Comparison of ENCODE assay signal across 9 cellular contexts in genomic region chr10:125023862-125024495, GRCh38.
DNase-seq lines count a peak whose midpoint lies in the region; ATAC-seq and TF ChIP-seq lines count a peak whose summit lies in the region.
"Had no signal": no experiment of that assay in that cellular context is flagged by ENCODE, and none has a peak within 500 bp of the region (broad histone marks: within the 10 kb centered on the region; RNA-seq: fewer than 3 reads in every experiment).

No MANE protein-coding gene starts in this region.

- H3K4me1 ChIP-seq in lung (ENCODE audit: control insufficient read depth in 2 of 2, insufficient read depth in 2 of 2, low read length in 2 of 2) (peaks cover 10 to 12% of the 10 kb centered on the region in 2 donors), upper lobe of right lung (peaks cover 11% of the 10 kb centered on the region), spleen (peaks cover 0 to 40% (median 17%) of the 10 kb centered on the region in 6 donors)

- intact Hi-C loops in upper lobe of right lung (cut with DNase I) = no loop called here
- intact Hi-C loops in spleen (cut with DNase I; ENCODE audit: low total_unique reads) = no loop called here

- H3K36me3 ChIP-seq in lung (ENCODE audit: control insufficient read depth in 2 of 2, insufficient read depth in 2 of 2, low read length in 2 of 2) (peaks cover 0 to 20% of the 10 kb centered on the region in 2 donors), upper lobe of right lung (peaks cover 25% of the 10 kb centered on the region), spleen (peaks cover 0 to 59% (median 10%) of the 10 kb centered on the region in 6 donors)

- TF ChIP-seq CTCF in brain (conservative IDR thresholded peaks at IDR 0.05) (no peak), lung (IDR thresholded peaks at IDR 0.05; ENCODE audit: control extremely low read depth, extremely low read depth) (no peak), upper lobe of right lung (IDR thresholded peaks at IDR 0.05) (no peak), spleen (IDR thresholded peaks at IDR 0.05 in 8 of 11, conservative IDR thresholded peaks at IDR 0.05 in 3 of 11) (no peak)

- peaks cover 80% of the 10 kb centered on the region for H3K4me1 Mint-ChIP-seq in brain

- H3K9me3 ChIP-seq in lung (ENCODE audit: control insufficient read depth in 2 of 2, insufficient read depth in 1 of 2, low read length in 1 of 2) = no peaks in the 10 kb centered on the region
- no peaks in the 10 kb centered on the region for H3K9me3 ChIP-seq in upper lobe of right lung
- peaks cover 0 to 3% (median 0%) of the 10 kb centered on the region in 8 donors for H3K9me3 ChIP-seq in spleen
- H3K9me3 ChIP-seq: left lung had no signal

- H3K27ac Mint-ChIP-seq in brain = peak overlapping the region; percentile 54 to 95 (median 92)

- 61 to 74% methylated on average over 26 of the region's 26 CpGs for WGBS in lung, 2 donors
- WGBS in spleen, 5 donors = 74 to 83% (median 76%) methylated on average over 26 of the region's 26 CpGs

- DNase-seq in NCI-H187 treated with DMSO at 0.1 percent for 48 hours (lab: John Stamatoyannopoulos, UW) (peak; percentile 41), lung (ENCODE audit: low spot score) (no peak), upper lobe of right lung (peak; percentile 67), spleen (no peak), foreskin melanocyte (no peak)
- DNase-seq: activated CD4-positive, alpha-beta T cell treated with anti-CD3 and anti-CD28 coated beads for 4 hours had no signal

- peak overlapping the region; percentile 41 to 73 (median 54) for H3K4me3 Mint-ChIP-seq in brain

- H3K27me3 Mint-ChIP-seq in brain = no peaks in the 10 kb centered on the region

- no peak for ATAC-seq in lung (ENCODE audit: insufficient read depth, low FRiP score)
- no peak for ATAC-seq in upper lobe of right lung
- ATAC-seq in GM18517 (IDR thresholded peaks at IDR 0.05; ENCODE audit: unreplicated experiment) = no peak
- ATAC-seq: left lung had no signal

- H3K36me3 Mint-ChIP-seq in brain = peaks cover 47% of the 10 kb centered on the region

- H3K4me3 ChIP-seq in lung (no peak overlapping the region), upper lobe of right lung (no peak overlapping the region), spleen (no peak overlapping the region)
- H3K4me3 ChIP-seq: left lung had no signal

- H3K27ac ChIP-seq in lung (ENCODE audit: low read depth in 1 of 2, low read length in 1 of 2) = peak overlapping the region; percentile 14 to 23
- no peak overlapping the region for H3K27ac ChIP-seq in upper lobe of right lung
- no peak overlapping the region for H3K27ac ChIP-seq in spleen
- H3K27ac ChIP-seq: left lung had no signal

- TF ChIP-seq POLR2A in spleen (IDR thresholded peaks at IDR 0.05) = no peak

- H3K9me3 Mint-ChIP-seq in brain = peaks cover 0 to 21% (median 19%) of the 10 kb centered on the region in 5 experiments

- H3K27me3 ChIP-seq in lung (ENCODE audit: control insufficient read depth, insufficient read depth) (no peaks in the 10 kb centered on the region), upper lobe of right lung (no peaks in the 10 kb centered on the region), spleen (replicated peaks in 1 of 7) (peaks cover 0 to 5% (median 0%) of the 10 kb centered on the region in 7 donors)
- H3K27me3 ChIP-seq: left lung had no signal

Comparison
In these comparisons a context has a peak if more than half of its experiments do, and no peak if none do; other contexts are left out.
1. DNase-seq: peak in NCI-H187 treated with DMSO at 0.1 percent for 48 hours (single experiment) and upper lobe of right lung (single experiment); none in lung (single experiment), spleen (single experiment) and foreskin melanocyte (single experiment).
2. H3K27ac ChIP-seq: peak in lung (2 of 2); none in upper lobe of right lung (single experiment) and spleen (0 of 8).